20 cellular contexts compared by ENCODE assay signal in genomic region chr4:54213001-54213400, GRCh38.
"Had no signal": no experiment of that assay in that cellular context is flagged by ENCODE, and none has a peak within 500 bp of the region (broad histone marks: within the 10 kb centered on the region; RNA-seq: fewer than 3 reads in every experiment).

No MANE protein-coding gene starts in this region.

- H3K9me3 Mint-ChIP-seq: activated naive CD4-positive, alpha-beta T cell treated with anti-CD3 and anti-CD28 coated beads, Interleukin-2, amount 50 U/mL, for 24 hours; nephron; T-helper 1 cell treated with Interleukin-12 subunit alpha and Interleukin-12 subunit beta and Interleukin-4 antibody, amounts not matched to agents 30 μg/mL and 1 μg/mL, for 36 hours had no signal

- ATAC-seq: activated CD4-positive, CD25-positive, alpha-beta regulatory T cell treated with anti-CD3 and anti-CD28 coated beads, Interleukin-2, amount 50 U/mL, for 24 hours; stimulated activated naive CD8-positive, alpha-beta T cell treated with anti-CD3 and anti-CD28 coated beads, Interleukin-15, Interleukin-2, amounts not matched to agents 100 U/mL and 50 U/mL, for 24 hours had no signal

- H3K4me1 ChIP-seq: adrenal gland had no signal

- DNase-seq: activated CD4-positive, alpha-beta T cell treated with anti-CD3 and anti-CD28 coated beads, Interleukin-2, amount 50 U/mL, for 1 hour; activated CD8-positive, alpha-beta memory T cell treated with anti-CD3 and anti-CD28 coated beads, Interleukin-2, amount 50 U/mL, for 48 hours; activated effector memory CD4-positive, alpha-beta T cell treated with anti-CD3 and anti-CD28 coated beads, Interleukin-2, amount 50 U/mL, for 16 hours; activated T-cell treated with anti-CD3 and anti-CD28 coated beads, Interleukin-2, amount 50 U/mL, for 48 hours; adrenal gland; endodermal cell; hippocampal formation; midbrain; nucleus accumbens; right cardiac atrium; stimulated activated naive CD8-positive, alpha-beta T cell treated with anti-CD3 and anti-CD28 coated beads, Interleukin-15, Interleukin-2, amounts not matched to agents 100 U/mL and 50 U/mL, for 24 hours; substantia nigra; tibial artery had no signal

- H3K27ac ChIP-seq: epithelial cell of prostate, tibial artery had no signal

- H3K36me3 Mint-ChIP-seq: activated naive CD4-positive, alpha-beta T cell treated with anti-CD3 and anti-CD28 coated beads, Interleukin-2, amount 50 U/mL, for 24 hours had no signal

- H3K27ac Mint-ChIP-seq: activated naive CD4-positive, alpha-beta T cell treated with anti-CD3 and anti-CD28 coated beads, Interleukin-2, amount 50 U/mL, for 24 hours; endodermal cell; nephron; progenitor cell of endocrine pancreas; T-helper 1 cell treated with Interleukin-12 subunit alpha and Interleukin-12 subunit beta and Interleukin-4 antibody, amounts not matched to agents 30 μg/mL and 1 μg/mL, for 36 hours had no signal

- H3K4me3 ChIP-seq: adrenal gland, lung, tibial artery had no signal

- H3K9me3 ChIP-seq: adrenal gland, tibial artery had no signal

- H3K4me3 Mint-ChIP-seq: activated naive CD4-positive, alpha-beta T cell treated with anti-CD3 and anti-CD28 coated beads, Interleukin-2, amount 50 U/mL, for 24 hours; endodermal cell; nephron; T-helper 1 cell treated with Interleukin-12 subunit alpha and Interleukin-12 subunit beta and Interleukin-4 antibody, amounts not matched to agents 30 μg/mL and 1 μg/mL, for 36 hours had no signal

- H3K36me3 ChIP-seq: adrenal gland, tibial artery had no signal

- H3K4me1 Mint-ChIP-seq: activated naive CD4-positive, alpha-beta T cell treated with anti-CD3 and anti-CD28 coated beads, Interleukin-2, amount 50 U/mL, for 24 hours had no signal
